ENCODE assay signal across 8 cellular contexts in the genomic region with DNA sequence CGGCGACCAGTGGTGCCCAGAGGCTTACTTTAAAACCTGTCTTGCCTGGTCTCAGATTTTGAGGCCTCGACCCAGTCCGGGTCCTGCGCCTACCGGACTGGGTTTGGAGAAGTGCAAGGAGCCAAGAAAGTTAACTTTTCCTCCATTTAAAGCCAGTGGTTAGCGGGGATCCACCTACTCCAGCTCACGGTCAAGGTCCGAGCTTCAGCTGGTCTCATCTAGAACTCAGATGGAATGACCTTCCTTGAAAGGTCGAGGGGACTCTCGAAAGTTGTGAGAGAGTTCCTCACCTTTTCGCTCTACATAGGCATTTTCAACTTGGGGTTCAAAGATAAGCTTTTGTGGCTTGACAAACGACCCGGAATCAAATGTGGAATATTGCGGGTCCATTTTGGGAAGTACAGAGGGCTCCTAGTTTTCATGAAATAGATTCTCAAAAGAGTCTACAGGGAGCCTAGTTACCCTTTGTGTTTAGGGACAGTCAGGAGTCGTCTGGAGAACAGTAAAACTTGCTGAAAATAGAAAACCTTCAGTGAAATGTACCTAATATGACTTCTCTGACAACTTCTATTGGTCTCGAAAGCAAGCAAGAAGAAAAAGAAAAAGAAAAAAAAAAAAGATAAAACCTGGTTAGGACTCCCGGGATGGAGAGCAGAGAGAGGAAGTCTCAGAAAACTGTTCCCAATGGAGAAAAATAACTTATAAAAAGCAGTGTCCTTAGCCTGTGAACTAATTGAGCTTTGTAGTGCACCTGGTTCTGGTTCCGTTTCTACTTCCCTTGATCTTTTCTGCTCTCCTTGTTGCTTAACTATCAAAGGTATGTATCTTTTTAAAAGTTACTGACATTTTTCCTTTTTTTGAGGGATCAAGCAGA. TPM values are rescaled to one million over a fixed set of nuclear protein-coding genes. Genes with fewer than 3 reads are reported as not detected.
DNase-seq lines count a peak whose midpoint lies in the region; FAIRE-seq and TF ChIP-seq lines count a peak whose summit lies in the region.

No MANE protein-coding gene starts in this region.

- H4K20me1 ChIP-seq in keratinocyte (ENCODE audit: control insufficient read depth, extremely low read depth, insufficient read depth, low read length) = no peaks in the 10 kb centered on the region

- dilution Hi-C loops in keratinocyte (cut with MboI; ENCODE audit: extremely low pct_ligation_motif_present, low sequenced_read_pairs) = no loop called here

- peak overlapping the region; percentile 86 for H3K4me2 ChIP-seq in keratinocyte (ENCODE audit: control insufficient read depth, extremely low read depth, insufficient read depth, low read depth, low read length)

- H3K4me3 ChIP-seq in keratinocyte (ENCODE audit: control insufficient read depth in 2 of 3, extremely low read depth in 1 of 3, insufficient read depth in 2 of 3, low read depth in 1 of 3, low read length in 3 of 3) (peak overlapping the region; percentile 53 to 90 (median 77)), stomach (peak overlapping the region; percentile 66 to 91 (median 78))

- H3K36me3 ChIP-seq in keratinocyte (ENCODE audit: control insufficient read depth in 2 of 2, extremely low read depth in 1 of 2, insufficient read depth in 2 of 2, low read length in 2 of 2) (no peaks in the 10 kb centered on the region), stomach (no peaks in the 10 kb centered on the region)

- H3K9me1 ChIP-seq in keratinocyte (ENCODE audit: control insufficient read depth, extremely low read depth, insufficient read depth, low read length) = no peaks in the 10 kb centered on the region

- H3K27me3 ChIP-seq in keratinocyte (ENCODE audit: control insufficient read depth, extremely low read depth, insufficient read depth, low read length) (peaks cover 23% of the 10 kb centered on the region), stomach (peaks cover 0 to 35% (median 21%) of the 10 kb centered on the region in 3 donors)

- FAIRE-seq in keratinocyte (lab: Jason Lieb, UNC) = no peak

- H3K9me3 ChIP-seq in keratinocyte (ENCODE audit: control insufficient read depth, low read depth, low read length) (no peaks in the 10 kb centered on the region), stomach (no peaks in the 10 kb centered on the region)

- H3K4me3 Mint-ChIP-seq in activated naive CD4-positive, alpha-beta T cell treated with anti-CD3 and anti-CD28 coated beads, Interleukin-2, amount 50 U/mL, for 24 hours = peak overlapping the region; percentile 92

- H3K4me1 Mint-ChIP-seq in activated naive CD4-positive, alpha-beta T cell treated with anti-CD3 and anti-CD28 coated beads, Interleukin-2, amount 50 U/mL, for 24 hours = peaks cover 30% of the 10 kb centered on the region

- TF ChIP-seq CTCF in keratinocyte (optimal IDR thresholded peaks at IDR 0.05 in 1 of 3, IDR thresholded peaks at IDR 0.05 in 1 of 3, conservative IDR thresholded peaks at IDR 0.05 in 1 of 3; ENCODE audit: extremely low read depth in 1 of 3, insufficient read depth in 2 of 3, low read length in 3 of 3) (no peak), stomach (IDR thresholded peaks at IDR 0.05) (no peak)

- peaks cover 2% of the 10 kb centered on the region for H3K27me3 Mint-ChIP-seq in activated naive CD4-positive, alpha-beta T cell treated with anti-CD3 and anti-CD28 coated beads, Interleukin-2, amount 50 U/mL, for 24 hours

- peak overlapping the region; percentile 82 for H3K27ac ChIP-seq in angular gyrus (ENCODE audit: low read depth, low read length)
- no peak overlapping the region for H3K27ac ChIP-seq in keratinocyte (ENCODE audit: control insufficient read depth, insufficient read depth, low read length)
- H3K27ac ChIP-seq in stomach = peak overlapping the region in 2 of 5 donors; percentile 62 to 67

- 9 to 14% (median 12%) methylated on average over 15 to 19 of the region's 19 CpGs for WGBS in stomach, 5 donors

- H3K9me3 Mint-ChIP-seq in activated naive CD4-positive, alpha-beta T cell treated with anti-CD3 and anti-CD28 coated beads, Interleukin-2, amount 50 U/mL, for 24 hours = no peaks in the 10 kb centered on the region

- H3K9ac ChIP-seq in keratinocyte (ENCODE audit: control insufficient read depth, extremely low read depth, insufficient read depth, low read length) = peak overlapping the region; percentile 41

- peaks cover 13% of the 10 kb centered on the region for H3K4me1 ChIP-seq in keratinocyte (ENCODE audit: control insufficient read depth, extremely low read depth, insufficient read depth, low read length)
- H3K4me1 ChIP-seq in stomach = peaks cover 14 to 27% (median 25%) of the 10 kb centered on the region in 4 donors

- peak overlapping the region; percentile 94 for H2AFZ ChIP-seq in keratinocyte (ENCODE audit: control insufficient read depth, low read length)

- no peak for DNase-seq in activated naive CD4-positive, alpha-beta T cell treated with anti-CD3 and anti-CD28 coated beads, Interleukin-2, amount 50 U/mL, for 16 hours
- no peak for DNase-seq in keratinocyte (ENCODE audit: low read depth, low spot score)
- no peak for DNase-seq in stomach
- DNase-seq in UCSD-AML1 (lab: John Stamatoyannopoulos, UW; ENCODE audit: unreplicated experiment) = no peak
- DNase-seq in DMS114 treated with DMSO at 0.1 percent for 48 hours (lab: John Stamatoyannopoulos, UW; ENCODE audit: unreplicated experiment) = no peak
- DNase-seq in NCI-H2171 treated with DMSO at 0.1 percent for 48 hours (lab: John Stamatoyannopoulos, UW) = no peak

- H3K79me2 ChIP-seq in keratinocyte (ENCODE audit: control insufficient read depth, insufficient read depth, low read length) = no peaks in the 10 kb centered on the region

- TF ChIP-seq EP300 in stomach (IDR thresholded peaks at IDR 0.05) = no peak

- TF ChIP-seq POLR2A in stomach (IDR thresholded peaks at IDR 0.05) = no peak

- H3K27ac Mint-ChIP-seq in activated naive CD4-positive, alpha-beta T cell treated with anti-CD3 and anti-CD28 coated beads, Interleukin-2, amount 50 U/mL, for 24 hours = no peak overlapping the region

- intact Hi-C loops in stomach (cut with DNase I; ENCODE audit: low total_unique reads) = no loop called here

- H3K36me3 Mint-ChIP-seq in activated naive CD4-positive, alpha-beta T cell treated with anti-CD3 and anti-CD28 coated beads, Interleukin-2, amount 50 U/mL, for 24 hours = no peaks in the 10 kb centered on the region

RNA-seq across cellular contexts. Expression of a gene that starts 1.4 kb away (rescaled TPM):
- polyA plus RNA-seq in keratinocyte (0.42 to 1.5 TPM (median 0.77 TPM) in 3 replicates), stomach (1 to 10 TPM; 1.4 to 2.3 (median 1.6) TPM)
- 0.24 TPM for polyA plus RNA-seq in keratinocyte (2011; ENCODE audit: low read depth)
- 0.94 and 1.0 TPM in 2 replicates for polyA plus RNA-seq in keratinocyte (2011; cell fraction: cytosol; rRNA removed)
- 0.64 and 1.1 TPM in 2 replicates for polyA plus RNA-seq in keratinocyte (2011; cell fraction: nucleus; rRNA removed)
- 0.42 and 0.65 TPM in 2 replicates for polyA plus RNA-seq in keratinocyte (2012; ENCODE audit: low replicate concordance)
- polyA minus RNA-seq in keratinocyte = 0.20 to 0.92 TPM (median 0.48 TPM) in 3 replicates
- polyA minus RNA-seq in keratinocyte (2011; cell fraction: cytosol; rRNA and poly(A)+ RNA removed) = 1.2 TPM
- polyA minus RNA-seq in keratinocyte (2011; cell fraction: nucleus; rRNA and poly(A)+ RNA removed) = 0.42 and 0.78 TPM in 2 replicates
- total RNA-seq in stomach = 1 to 10 TPM in 2 of 5 donors, under 1 TPM in 1, not detected in 2; under 0.01 to 6.2 (median 2.9) TPM
